11 cellular contexts compared by ENCODE assay signal in the genomic region with DNA sequence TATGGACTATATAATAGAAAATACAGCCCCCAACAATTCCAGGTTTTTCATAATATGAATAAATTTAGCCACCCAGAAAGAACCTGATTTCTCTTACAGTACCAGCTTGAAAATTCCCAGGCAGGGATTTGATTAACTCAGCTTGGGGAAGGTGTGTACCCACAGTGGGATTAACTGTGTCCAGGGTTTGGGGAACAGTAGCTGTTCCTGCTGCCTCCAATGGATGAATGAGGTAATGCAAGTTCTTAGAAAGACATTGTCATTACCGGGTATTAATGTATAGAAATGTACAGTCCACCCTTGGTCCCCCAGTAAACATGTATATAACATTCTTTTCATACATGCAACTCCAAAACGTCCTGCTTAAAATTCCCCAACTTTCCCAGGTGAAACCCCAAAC.
A peak's percentile ranks its signal among the peaks of the same experiment; 100 is the strongest.
DNase-seq lines count a peak whose midpoint lies in the region; ATAC-seq and TF ChIP-seq lines count a peak whose summit lies in the region.
"Had no signal": no experiment of that assay in that cellular context is flagged by ENCODE, and none has a peak within 500 bp of the region (broad histone marks: within the 10 kb centered on the region; RNA-seq: fewer than 3 reads in every experiment).

No MANE protein-coding gene starts in this region.

- no peaks in the 10 kb centered on the region for H3K27me3 Mint-ChIP-seq in activated CD8-positive, alpha-beta T cell treated with anti-CD3 and anti-CD28 coated beads for 36 hours
- no peaks in the 10 kb centered on the region for H3K27me3 Mint-ChIP-seq in activated CD8-positive, alpha-beta T cell treated with anti-CD3 and anti-CD28 coated beads, Interleukin-2, amount 10 ng/mL, durations not matched to agents 7 days and 5 days (ENCODE audit: low read depth)
- no peaks in the 10 kb centered on the region; the same call in 1 of the 2 replicates for H3K27me3 Mint-ChIP-seq in WTC11 (ENCODE audit: low read depth)
- H3K27me3 Mint-ChIP-seq: memory B cell had no signal

- 42% methylated on average over 2 of the region's 2 CpGs for WGBS in smooth muscle cell (ENCODE audit: low lambda C conversion rate)

- no peaks in the 10 kb centered on the region for H4K20me1 ChIP-seq in smooth muscle cell (ENCODE audit: low read depth)

- no peak overlapping the region for H3K4me3 Mint-ChIP-seq in activated CD8-positive, alpha-beta T cell treated with anti-CD3 and anti-CD28 coated beads for 36 hours
- no peak overlapping the region for H3K4me3 Mint-ChIP-seq in activated CD8-positive, alpha-beta T cell treated with anti-CD3 and anti-CD28 coated beads, Interleukin-2, amount 10 ng/mL, durations not matched to agents 7 days and 5 days
- H3K4me3 Mint-ChIP-seq in WTC11, result no peak overlapping the region
- H3K4me3 Mint-ChIP-seq: memory B cell had no signal

- POLR2A ChIA-PET in activated CD8-positive, alpha-beta T cell treated with anti-CD3 and anti-CD28 coated beads for 36 hours (lab: Charles Lee), result no interaction called here
- POLR2A ChIA-PET in activated CD8-positive, alpha-beta T cell treated with anti-CD3 and anti-CD28 coated beads, Interleukin-2, amount 10 ng/mL, durations not matched to agents 7 days and 5 days (lab: Charles Lee), result no interaction called here
- POLR2A ChIA-PET in WTC11 (lab: Charles Lee), result interaction anchor here (1.4 kb wide), 1 partner anchor 15 kb away, joined by 4 read pairs; no protein-coding TSS in a partner anchor

- intact Hi-C loops in activated CD8-positive, alpha-beta T cell treated with anti-CD3 and anti-CD28 coated beads for 36 hours (cut with micrococcal nuclease), result no loop called here

- no peak overlapping the region for H3K4me3 ChIP-seq in smooth muscle cell

- H3K9me3 ChIP-seq in smooth muscle cell (replicated peaks; ENCODE audit: low read depth), result no peaks in the 10 kb centered on the region

- no peak overlapping the region for H3K27ac ChIP-seq in smooth muscle cell (ENCODE audit: low read depth)

- CTCF ChIA-PET in activated CD8-positive, alpha-beta T cell treated with anti-CD3 and anti-CD28 coated beads for 36 hours (lab: Charles Lee), result no interaction called here
- CTCF ChIA-PET in activated CD8-positive, alpha-beta T cell treated with anti-CD3 and anti-CD28 coated beads, Interleukin-2, amount 10 ng/mL, durations not matched to agents 7 days and 5 days (lab: Charles Lee), result no interaction called here
- CTCF ChIA-PET in WTC11 (lab: Charles Lee), result interaction anchor here (1.0 to 2.2 kb wide), 7 partner anchors 10 to 284 kb away, joined by 3 to 10 read pairs (median 4); no protein-coding TSS in a partner anchor

- no peaks in the 10 kb centered on the region for H3K79me2 ChIP-seq in smooth muscle cell (ENCODE audit: low read depth)

- no peak overlapping the region for H3K27ac Mint-ChIP-seq in activated CD8-positive, alpha-beta T cell treated with anti-CD3 and anti-CD28 coated beads for 36 hours
- no peak overlapping the region for H3K27ac Mint-ChIP-seq in activated CD8-positive, alpha-beta T cell treated with anti-CD3 and anti-CD28 coated beads, Interleukin-2, amount 10 ng/mL, durations not matched to agents 7 days and 5 days
- no peak overlapping the region for H3K27ac Mint-ChIP-seq in WTC11
- H3K27ac Mint-ChIP-seq: memory B cell had no signal

- TF ChIP-seq CTCF in activated CD8-positive, alpha-beta T cell treated with anti-CD3 and anti-CD28 coated beads for 36 hours (IDR thresholded peaks at IDR 0.05), result peak; percentile 38
- TF ChIP-seq CTCF in WTC11 (IDR thresholded peaks at IDR 0.05), result peak; percentile 44
- TF ChIP-seq CTCF in smooth muscle cell (IDR thresholded peaks at IDR 0.05; ENCODE audit: borderline replicate concordance, insufficient read depth, poor library complexity, severe bottlenecking), result peak; percentile 16

- no peaks in the 10 kb centered on the region for H3K36me3 ChIP-seq in smooth muscle cell (ENCODE audit: low read depth)

- H3K4me1 ChIP-seq in smooth muscle cell (ENCODE audit: low read depth), result no peaks in the 10 kb centered on the region

- no peaks in the 10 kb centered on the region for H3K27me3 ChIP-seq in smooth muscle cell (ENCODE audit: low read depth)

- H3K4me1 Mint-ChIP-seq in activated CD8-positive, alpha-beta T cell treated with anti-CD3 and anti-CD28 coated beads for 36 hours (ENCODE audit: low read depth), result no peaks in the 10 kb centered on the region
- no peaks in the 10 kb centered on the region for H3K4me1 Mint-ChIP-seq in activated CD8-positive, alpha-beta T cell treated with anti-CD3 and anti-CD28 coated beads, Interleukin-2, amount 10 ng/mL, durations not matched to agents 7 days and 5 days (ENCODE audit: low read depth)
- no peaks in the 10 kb centered on the region for H3K4me1 Mint-ChIP-seq in WTC11
- H3K4me1 Mint-ChIP-seq: memory B cell had no signal

- no peaks in the 10 kb centered on the region for H3K36me3 Mint-ChIP-seq in activated CD8-positive, alpha-beta T cell treated with anti-CD3 and anti-CD28 coated beads for 36 hours (ENCODE audit: low read depth)
- no peaks in the 10 kb centered on the region for H3K36me3 Mint-ChIP-seq in activated CD8-positive, alpha-beta T cell treated with anti-CD3 and anti-CD28 coated beads, Interleukin-2, amount 10 ng/mL, durations not matched to agents 7 days and 5 days (ENCODE audit: low read depth)
- H3K36me3 Mint-ChIP-seq in WTC11, result no peaks in the 10 kb centered on the region
- H3K36me3 Mint-ChIP-seq: memory B cell had no signal

- DNase-seq in activated CD8-positive, alpha-beta T cell treated with anti-CD3 and anti-CD28 coated beads for 36 hours, result no peak
- no peak for DNase-seq in activated CD8-positive, alpha-beta T cell treated with anti-CD3 and anti-CD28 coated beads, Interleukin-2, amount 10 ng/mL, durations not matched to agents 7 days and 5 days
- DNase-seq in WTC11 (ENCODE audit: low spot score), result no peak
- DNase-seq in smooth muscle cell (lab: John Stamatoyannopoulos, UW; ENCODE audit: unreplicated experiment), result no peak
- DNase-seq in foreskin melanocyte, result no peak
- no peak for DNase-seq in effector CD4-positive, alpha-beta T cell
- no peak for DNase-seq in C1 segment of cervical spinal cord (lab: John Stamatoyannopoulos, UW)
- DNase-seq: activated naive CD4-positive, alpha-beta T cell treated with Interleukin-2 at 50 U/mL for 16 hours; NCI-H1105 had no signal

- H3K9me3 Mint-ChIP-seq in activated CD8-positive, alpha-beta T cell treated with anti-CD3 and anti-CD28 coated beads for 36 hours, result peaks cover 5% of the 10 kb centered on the region
- no peaks in the 10 kb centered on the region for H3K9me3 Mint-ChIP-seq in activated CD8-positive, alpha-beta T cell treated with anti-CD3 and anti-CD28 coated beads, Interleukin-2, amount 10 ng/mL, durations not matched to agents 7 days and 5 days (ENCODE audit: insufficient read depth)
- peaks cover 5% of the 10 kb centered on the region for H3K9me3 Mint-ChIP-seq in WTC11

- no peaks in the 10 kb centered on the region for H3F3A ChIP-seq in smooth muscle cell (ENCODE audit: low read depth)

- H3K4me2 ChIP-seq in smooth muscle cell, result no peak overlapping the region

- no peak for ATAC-seq in activated CD8-positive, alpha-beta T cell treated with anti-CD3 and anti-CD28 coated beads for 36 hours
- no peak for ATAC-seq in activated CD8-positive, alpha-beta T cell treated with anti-CD3 and anti-CD28 coated beads, Interleukin-2, amount 10 ng/mL, durations not matched to agents 7 days and 5 days
- ATAC-seq in HG03045 (IDR thresholded peaks at IDR 0.05; ENCODE audit: unreplicated experiment), result peak; percentile 66
- ATAC-seq in WTC11, result peak; percentile 65

- H3K9ac ChIP-seq in smooth muscle cell (ENCODE audit: low read depth), result no peak overlapping the region

- no peak overlapping the region for H2AFZ ChIP-seq in smooth muscle cell (ENCODE audit: low read depth)

TF ChIP-seq in WTC11, 78 proteins besides CTCF, POLR2A, EP300 and RAD21:
- TF ChIP-seq ZBTB21 (CRISPR knock-in tag; IDR thresholded peaks at IDR 0.05; ENCODE audit: borderline replicate concordance) (no peak), GRHL2 (CRISPR knock-in tag; IDR thresholded peaks at IDR 0.05; ENCODE audit: insufficient replicate concordance, severe bottlenecking) (no peak), NR3C1 (CRISPR knock-in tag; conservative IDR thresholded peaks at IDR 0.05; ENCODE audit: low read depth) (no peak)
- TF ChIP-seq, protein P1, sequence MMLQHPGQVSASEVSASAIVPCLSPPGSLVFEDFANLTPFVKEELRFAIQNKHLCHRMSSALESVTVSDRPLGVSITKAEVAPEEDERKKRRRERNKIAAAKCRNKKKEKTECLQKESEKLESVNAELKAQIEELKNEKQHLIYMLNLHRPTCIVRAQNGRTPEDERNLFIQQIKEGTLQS (CRISPR knock-in tag; conservative IDR thresholded peaks at IDR 0.05), result no peak

Comparison
In these comparisons a context has a peak if more than half of its experiments do, and no peak if none do; other contexts are left out.
1. ATAC-seq: peak in HG03045 (single experiment) and WTC11 (single experiment); none in activated CD8-positive, alpha-beta T cell treated with anti-CD3 and anti-CD28 coated beads for 36 hours (single experiment) and activated CD8-positive, alpha-beta T cell treated with anti-CD3 and anti-CD28 coated beads, Interleukin-2, amount 10 ng/mL, durations not matched to agents 7 days and 5 days (single experiment).
2. Peak in every context shown above with its lines, with median percentiles within 50 percentile points of each other: CTCF ChIP-seq.